In genomic region chr11:19661827-19662226, GRCh38 we compare ENCODE assay signal across 28 cellular contexts. TPM values are rescaled to one million over a fixed set of nuclear protein-coding genes. Genes with fewer than 3 reads are reported as not detected.
DNase-seq lines count a peak whose midpoint lies in the region; ATAC-seq, FAIRE-seq and TF ChIP-seq lines count a peak whose summit lies in the region.
"Had no signal": no experiment of that assay in that cellular context is flagged by ENCODE, and none has a peak within 500 bp of the region (broad histone marks: within the 10 kb centered on the region; RNA-seq: fewer than 3 reads in every experiment).

No MANE protein-coding gene starts in this region.

- H3K27ac ChIP-seq in K562 (ENCODE audit: extremely low read depth, low read depth, low read length): no peak overlapping the region
- H3K27ac ChIP-seq in sigmoid colon: peak overlapping the region in 3 of 4 donors; percentile 71 to 81 (median 80)
- H3K27ac ChIP-seq in thyroid gland: peak overlapping the region; percentile 42 to 68 (median 47)
- H3K27ac ChIP-seq: BLaER1 had no signal

- TF ChIP-seq POLR2A in K562 (conservative IDR thresholded peaks at IDR 0.05) (no peak), sigmoid colon (IDR thresholded peaks at IDR 0.05) (no peak), thyroid gland (IDR thresholded peaks at IDR 0.05) (no peak), lower leg skin (IDR thresholded peaks at IDR 0.05) (no peak)

- TF ChIP-seq CTCF in K562 (IDR thresholded peaks at IDR 0.05 in 2 of 3, conservative IDR thresholded peaks at IDR 0.05 in 1 of 3; ENCODE audit: insufficient read depth in 2 of 3, low read depth in 1 of 3, low read length in 3 of 3): no peak
- no peak for TF ChIP-seq CTCF in sigmoid colon (IDR thresholded peaks at IDR 0.05)
- TF ChIP-seq CTCF in thyroid gland (IDR thresholded peaks at IDR 0.05): no peak
- TF ChIP-seq CTCF in lower leg skin (IDR thresholded peaks at IDR 0.05): no peak

- TF ChIP-seq RAD21 in K562 (CRISPR knock-in tag; conservative IDR thresholded peaks at IDR 0.05 in 1 of 2, IDR thresholded peaks at IDR 0.05 in 1 of 2): no peak

- intact Hi-C loops in K562 (cut with micrococcal nuclease) (no loop called here), sigmoid colon (cut with DNase I) (no loop called here), thyroid gland (cut with DNase I) (no loop called here), lower leg skin (cut with DNase I; ENCODE audit: low total_unique reads) (no loop called here)

- in situ Hi-C loops in K562 (cut with MboI): no loop called here

- no peak overlapping the region for H3K4me2 ChIP-seq in K562 (ENCODE audit: insufficient read depth, low read length)
- H3K4me2 ChIP-seq: BLaER1 had no signal

- TF ChIP-seq EP300 in K562 (IDR thresholded peaks at IDR 0.05; ENCODE audit: low read length): no peak
- no peak for TF ChIP-seq EP300 in sigmoid colon (IDR thresholded peaks at IDR 0.05)

- no peaks in the 10 kb centered on the region for H3K9me3 ChIP-seq in K562 (replicated peaks; ENCODE audit: control insufficient read depth, insufficient read depth, low read depth, low read length)
- H3K9me3 ChIP-seq in sigmoid colon: no peaks in the 10 kb centered on the region
- no peaks in the 10 kb centered on the region for H3K9me3 ChIP-seq in thyroid gland
- H3K9me3 ChIP-seq: BE2C, BLaER1 had no signal

- no peak for FAIRE-seq in K562 (lab: Jason Lieb, UNC)
- FAIRE-seq: A204.1, GM12878, GM12892, GM18507 had no signal

- no peak for DNase-seq in K562 (ENCODE audit: extremely low read depth in 1 of 4, low spot score in 3 of 4)
- no peak for DNase-seq in sigmoid colon
- no peak for DNase-seq in thyroid gland
- no peak for DNase-seq in SIG-M5 treated with dmso at 0.1 percent for 504 hours (lab: John Stamatoyannopoulos, UW; ENCODE audit: unreplicated experiment)
- DNase-seq in kidney tubule cell (ENCODE audit: low spot score): no peak
- DNase-seq in lower leg skin (ENCODE audit: low spot score in 2 of 2): no peak
- DNase-seq: 8988T; ACHN; BE2C; C1 segment of cervical spinal cord; CD4-positive, alpha-beta memory T cell; CD4-positive, CD25-positive, alpha-beta regulatory T cell; CD8-positive, alpha-beta memory T cell; COR-L47; DMS 273 treated with DMSO at 0.1 percent for 48 hours; DMS153; DMS53; DMS79; DND-41; EL; GDM1 had no signal

- no peaks in the 10 kb centered on the region for H4K20me1 ChIP-seq in K562 (replicated peaks; ENCODE audit: control insufficient read depth, insufficient read depth, low read length)
- H4K20me1 ChIP-seq: BLaER1 had no signal

- no peaks in the 10 kb centered on the region for H3K36me3 ChIP-seq in K562 (ENCODE audit: control insufficient read depth, insufficient read depth, low read length)
- H3K36me3 ChIP-seq in sigmoid colon: no peaks in the 10 kb centered on the region
- no peaks in the 10 kb centered on the region for H3K36me3 ChIP-seq in thyroid gland
- H3K36me3 ChIP-seq: BE2C, BLaER1 had no signal

- H3K4me3 ChIP-seq in K562 (no peak overlapping the region), sigmoid colon (no peak overlapping the region), thyroid gland (replicated peaks in 1 of 3) (no peak overlapping the region), lower leg skin (ENCODE audit: low read depth, poor library complexity, severe bottlenecking) (no peak overlapping the region)
- H3K4me3 ChIP-seq: BLaER1, GM12878 had no signal

- no peaks in the 10 kb centered on the region for H3K9me1 ChIP-seq in K562 (ENCODE audit: control insufficient read depth, insufficient read depth, low read length)

- BruUV-seq in K562 (replicated peaks; lab: Mats Ljungman, UMichigan): no TSS peak

- POLR2A ChIA-PET in K562 (lab: Yijun Ruan, JAX): no interaction called here

- H3K4me1 ChIP-seq in K562 (replicated peaks in 1 of 2; ENCODE audit: control insufficient read depth in 2 of 2, insufficient read depth in 2 of 2, low read length in 2 of 2) (peaks cover 0 to 6% of the 10 kb centered on the region in 2 experiments; a peak in 2 of 5 replicates), sigmoid colon (peaks cover 0 to 27% (median 18%) of the 10 kb centered on the region in 4 donors), thyroid gland (peaks cover 15 to 35% of the 10 kb centered on the region in 2 donors)
- H3K4me1 ChIP-seq: BE2C, BLaER1 had no signal

- ATAC-seq in K562: no peak
- ATAC-seq: GM12878 had no signal

- no peak overlapping the region for H2AFZ ChIP-seq in K562 (ENCODE audit: low read depth, low read length)

- no peak overlapping the region for H3K9ac ChIP-seq in K562 (ENCODE audit: insufficient read depth in 1 of 2, low read depth in 2 of 2, low read length in 2 of 2)
- H3K9ac ChIP-seq: BLaER1 had no signal

- no peaks in the 10 kb centered on the region for H3K79me2 ChIP-seq in K562 (ENCODE audit: control insufficient read depth, insufficient read depth, low read length)

- CTCF ChIA-PET in K562 (lab: Yijun Ruan, JAX; ENCODE audit: low intra/inter-chr PET ratio): no interaction called here

- H3K27me3 ChIP-seq in K562 (ENCODE audit: control insufficient read depth in 2 of 2, insufficient read depth in 2 of 2, low read length in 2 of 2): peaks cover 0 to 3% of the 10 kb centered on the region in 2 experiments; a peak in 1 of 5 replicates
- no peaks in the 10 kb centered on the region for H3K27me3 ChIP-seq in sigmoid colon
- no peaks in the 10 kb centered on the region for H3K27me3 ChIP-seq in thyroid gland
- H3K27me3 ChIP-seq: BE2C, BLaER1 had no signal

TF ChIP-seq in K562, 482 proteins besides CTCF, POLR2A, EP300 and RAD21:
- no peak for TF ChIP-seq NONO (IDR thresholded peaks at IDR 0.05; ENCODE audit: low read depth in 2 of 2, low read length in 1 of 2)
- TF ChIP-seq ZBTB17 (CRISPR knock-in tag; IDR thresholded peaks at IDR 0.05): peak; percentile 75; the same call in 1 of the 2 replicates
- TF ChIP-seq FOXK1 (CRISPR knock-in tag; IDR thresholded peaks at IDR 0.05; ENCODE audit: borderline replicate concordance): no peak
- TF ChIP-seq MLLT1 (IDR thresholded peaks at IDR 0.05): peak in 1 of 2 experiments; percentile 66; a peak in 1 of 4 replicates

RNA-seq across cellular contexts. Expression of gene NAV2, which starts 50.8 kb away (rescaled TPM):
- total RNA-seq in K562 (2011; cell fraction: chromatin; rRNA removed; ENCODE audit: low replicate concordance): 0.58 and 1.4 TPM in 2 replicates
- total RNA-seq in K562 (2011; cell fraction: nucleolus; rRNA removed): 0.17 and 1.1 TPM in 2 replicates
- total RNA-seq in K562 (2011; cell fraction: nucleoplasm; rRNA removed): 0.37 and 1.6 TPM in 2 replicates
- 0.05 TPM in 1 of 2 replicates, not detected in the other for total RNA-seq in K562 (2014; rRNA removed)
- total RNA-seq in K562 (2014; rRNA removed; fragmentation: Illumina TruSeq; extraction: Trizol): under 0.01 and 0.04 TPM in 2 replicates
- total RNA-seq in K562 (2015; rRNA removed; fragmentation: Illumina TruSeq; extraction: Trizol): 0.04 TPM in 2 replicates
- 0.25 and 0.35 TPM in 2 replicates for total RNA-seq in K562 (2021)
- 0.07 and 0.41 TPM in 2 replicates for polyA plus RNA-seq in K562 (2011; rRNA removed)
- 0.07 and 0.25 TPM in 2 replicates for polyA plus RNA-seq in K562 (2011; cell fraction: cytosol; rRNA removed)
- 0.47 and 0.86 TPM in 2 replicates for polyA plus RNA-seq in K562 (2011; cell fraction: nucleus; rRNA removed)
- polyA plus RNA-seq in K562 (2012): 0.35 and 0.47 TPM in 2 replicates
- polyA plus RNA-seq in K562 (2014; fragmentation: Illumina TruSeq; extraction: Trizol): 0.07 and 0.15 TPM in 2 replicates
- under 1 TPM; 0.03 to 0.06 TPM for polyA plus RNA-seq in K562 (2014; fragmentation: Nextera tagmentation; extraction: Ambion mirVana)
- polyA plus RNA-seq in K562 (2014; rRNA removed): 0.05 and 0.08 TPM in 2 replicates
- 0.18 and 0.96 TPM in 2 replicates for polyA minus RNA-seq in K562 (2011; rRNA and poly(A)+ RNA removed)
- 1.5 TPM in 1 of 2 replicates, not detected in the other for polyA minus RNA-seq in K562 (2011; cell fraction: cytosol; rRNA and poly(A)+ RNA removed)
- 0.67 and 0.78 TPM in 2 replicates for polyA minus RNA-seq in K562 (2011; cell fraction: nucleus; rRNA and poly(A)+ RNA removed)
- 10 to 100 TPM; 22.1 to 62.6 (median 38.2) TPM for total RNA-seq in sigmoid colon
- polyA plus RNA-seq in sigmoid colon: 1 to 10 TPM; 1.2 to 9.6 (median 2.3) TPM
- 10 to 100 TPM; 34.8 to 88.6 (median 54.5) TPM for total RNA-seq in thyroid gland
- total RNA-seq in lower leg skin: 10 to 100 TPM in 3 of 4 donors, 1 to 10 TPM in 1; 5.8 to 30.7 (median 21.0) TPM
- total RNA-seq: A673 had no signal
- polyA plus RNA-seq: CD14-positive monocyte had no signal
